ENCODE assay signal across 24 cellular contexts in the genomic region with DNA sequence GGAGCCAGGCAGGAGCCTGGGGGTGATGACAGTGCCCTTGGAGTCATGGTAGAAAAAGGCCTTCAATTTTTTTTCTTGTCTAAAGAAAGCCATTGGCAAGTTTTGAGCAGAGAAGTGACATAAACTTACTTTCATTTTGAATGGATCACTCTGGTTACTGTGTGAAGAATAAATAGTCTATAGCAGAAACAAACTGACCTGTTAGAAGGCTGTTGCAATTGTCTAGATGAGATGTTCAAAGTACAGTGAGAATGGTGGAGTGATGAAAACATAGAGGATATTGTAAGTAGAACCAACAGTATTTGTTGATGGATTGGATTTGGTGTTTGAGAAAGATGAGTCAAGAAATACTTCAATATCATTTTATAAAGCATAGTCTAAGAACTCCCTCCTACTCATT.
"Had no signal": no experiment of that assay in that cellular context is flagged by ENCODE, and none has a peak within 500 bp of the region (broad histone marks: within the 10 kb centered on the region; RNA-seq: fewer than 3 reads in every experiment).

No MANE protein-coding gene starts in this region.

- ATAC-seq: activated T-helper 17 cell treated with anti-CD3 and anti-CD28 coated beads, Interleukin-2, amount 50 U/mL, for 72 hours; Panc1; Right ventricle myocardium inferior had no signal

- H3K4me3 ChIP-seq: SK-N-MC had no signal

- FAIRE-seq: astrocyte had no signal

- DNase-seq: activated CD4-positive, alpha-beta memory T cell treated with anti-CD3 and anti-CD28 coated beads for 36 hours; activated CD4-positive, alpha-beta T cell treated with anti-CD3 and anti-CD28 coated beads, Interleukin-2, amount 10 ng/mL, durations not matched to agents 7 days and 5 days; activated CD4-positive, CD25-positive, alpha-beta regulatory T cell; activated CD8-positive, alpha-beta memory T cell treated with anti-CD3 and anti-CD28 coated beads for 24 hours; activated gamma-delta T cell; activated naive CD4-positive, alpha-beta T cell treated with anti-CD3 and anti-CD28 coated beads for 36 hours; activated T-cell treated with anti-CD3 and anti-CD28 coated beads, Interleukin-2, amount 50 U/mL, for 48 hours; amygdala; NCI-H1092; NCI-H1417; NCI-H1930; NCI-H2171; NCI-H2227 treated with DMSO at 0.1 percent for 48 hours; NCI-H446 treated with DMSO at 0.1 percent for 48 hours; NCI-H524 treated with DMSO at 0.1 percent for 48 hours; NCI-H774; RPMI8226; T-helper 1 cell had no signal

- H3K27ac ChIP-seq: SK-N-MC, VCaP had no signal
